Comparison of ENCODE assay signal across 17 cellular contexts in genomic region chr11:64769283-64769682, GRCh38. TPM values are rescaled to one million over a fixed set of nuclear protein-coding genes. Genes with fewer than 3 reads are reported as not detected.
DNase-seq lines count a peak whose midpoint lies in the region; ATAC-seq and TF ChIP-seq lines count a peak whose summit lies in the region.
"Had no signal": no experiment of that assay in that cellular context is flagged by ENCODE, and none has a peak within 500 bp of the region (broad histone marks: within the 10 kb centered on the region; RNA-seq: fewer than 3 reads in every experiment).

No MANE protein-coding gene starts in this region.

- H3K27me3 ChIP-seq in uterus = no peaks in the 10 kb centered on the region
- H3K27me3 ChIP-seq: brain microvascular endothelial cell, heart left ventricle, right atrium auricular region had no signal

- no peaks in the 10 kb centered on the region for H3K9me3 ChIP-seq in uterus
- H3K9me3 ChIP-seq: HAP-1, heart left ventricle, right atrium auricular region had no signal

- H3K4me3 Mint-ChIP-seq in activated naive CD4-positive, alpha-beta T cell treated with anti-CD3 and anti-CD28 coated beads for 36 hours = no peak overlapping the region
- H3K4me3 Mint-ChIP-seq in endothelial cell (ENCODE audit: unreplicated experiment) = peak overlapping the region; percentile 68
- no peak overlapping the region for H3K4me3 Mint-ChIP-seq in stimulated activated effector memory CD8-positive, alpha-beta T cell treated with anti-CD3 and anti-CD28 coated beads, Interleukin-12 subunit alpha, Interleukin-12 subunit beta, amount 100 ng/mL, for 72 hours

- peak overlapping the region; percentile 4 for H3K27ac ChIP-seq in VCaP
- no peak overlapping the region for H3K27ac ChIP-seq in uterus
- H3K27ac ChIP-seq: brain microvascular endothelial cell, right atrium auricular region had no signal

- H3K36me3 Mint-ChIP-seq in activated naive CD4-positive, alpha-beta T cell treated with anti-CD3 and anti-CD28 coated beads for 36 hours (ENCODE audit: low read depth) = peaks cover 84% of the 10 kb centered on the region
- H3K36me3 Mint-ChIP-seq in endothelial cell (ENCODE audit: low read depth, unreplicated experiment) = peaks cover 86% of the 10 kb centered on the region
- H3K36me3 Mint-ChIP-seq in stimulated activated effector memory CD8-positive, alpha-beta T cell treated with anti-CD3 and anti-CD28 coated beads, Interleukin-12 subunit alpha, Interleukin-12 subunit beta, amount 100 ng/mL, for 72 hours = peaks cover 100% of the 10 kb centered on the region

- no peak for DNase-seq in activated naive CD4-positive, alpha-beta T cell treated with anti-CD3 and anti-CD28 coated beads for 36 hours
- no peak for DNase-seq in activated naive CD4-positive, alpha-beta T cell treated with Interleukin-2 at 50 U/mL for 16 hours
- no peak for DNase-seq in endothelial cell (ENCODE audit: low spot score)
- DNase-seq in stimulated activated effector memory CD8-positive, alpha-beta T cell treated with anti-CD3 and anti-CD28 coated beads, Interleukin-12 subunit alpha, Interleukin-12 subunit beta, amount 100 ng/mL, for 72 hours (ENCODE audit: low spot score in 2 of 2) = no peak
- DNase-seq in NCI-H2107 (lab: John Stamatoyannopoulos, UW) = no peak
- DNase-seq in uterus = no peak
- DNase-seq: activated naive CD4-positive, alpha-beta T cell; brain microvascular endothelial cell; heart left ventricle; NCI-H146; NCI-H510A; substantia nigra had no signal

- no peak overlapping the region for H3K4me3 ChIP-seq in uterus
- H3K4me3 ChIP-seq: HAP-1, heart left ventricle, right atrium auricular region had no signal

- peak overlapping the region; percentile 89 for H3K27ac Mint-ChIP-seq in activated naive CD4-positive, alpha-beta T cell treated with anti-CD3 and anti-CD28 coated beads for 36 hours
- H3K27ac Mint-ChIP-seq in endothelial cell (ENCODE audit: unreplicated experiment) = peak overlapping the region; percentile 45
- H3K27ac Mint-ChIP-seq in stimulated activated effector memory CD8-positive, alpha-beta T cell treated with anti-CD3 and anti-CD28 coated beads, Interleukin-12 subunit alpha, Interleukin-12 subunit beta, amount 100 ng/mL, for 72 hours = peak overlapping the region; percentile 83

- peaks cover 94% of the 10 kb centered on the region for H3K4me1 Mint-ChIP-seq in activated naive CD4-positive, alpha-beta T cell treated with anti-CD3 and anti-CD28 coated beads for 36 hours (ENCODE audit: low read depth)
- peaks cover 43% of the 10 kb centered on the region for H3K4me1 Mint-ChIP-seq in endothelial cell (ENCODE audit: unreplicated experiment)
- H3K4me1 Mint-ChIP-seq in stimulated activated effector memory CD8-positive, alpha-beta T cell treated with anti-CD3 and anti-CD28 coated beads, Interleukin-12 subunit alpha, Interleukin-12 subunit beta, amount 100 ng/mL, for 72 hours = peaks cover 79% of the 10 kb centered on the region

- intact Hi-C loops in activated naive CD4-positive, alpha-beta T cell treated with anti-CD3 and anti-CD28 coated beads for 36 hours (cut with micrococcal nuclease) = no loop called here
- intact Hi-C loops in uterus (cut with DNase I; ENCODE audit: low total_unique reads) = no loop called here

- H3K27me3 Mint-ChIP-seq in activated naive CD4-positive, alpha-beta T cell treated with anti-CD3 and anti-CD28 coated beads for 36 hours (ENCODE audit: low read depth) = no peaks in the 10 kb centered on the region
- peaks cover 9% of the 10 kb centered on the region for H3K27me3 Mint-ChIP-seq in endothelial cell (ENCODE audit: unreplicated experiment)

- no peaks in the 10 kb centered on the region for H3K4me1 ChIP-seq in uterus
- H3K4me1 ChIP-seq: HAP-1 had no signal

- H3K9me3 Mint-ChIP-seq in activated naive CD4-positive, alpha-beta T cell treated with anti-CD3 and anti-CD28 coated beads for 36 hours = no peaks in the 10 kb centered on the region
- no peaks in the 10 kb centered on the region for H3K9me3 Mint-ChIP-seq in endothelial cell (ENCODE audit: unreplicated experiment)
- no peaks in the 10 kb centered on the region for H3K9me3 Mint-ChIP-seq in stimulated activated effector memory CD8-positive, alpha-beta T cell treated with anti-CD3 and anti-CD28 coated beads, Interleukin-12 subunit alpha, Interleukin-12 subunit beta, amount 100 ng/mL, for 72 hours

- TF ChIP-seq POLR2A in uterus (IDR thresholded peaks at IDR 0.05) = no peak

- no peak for ATAC-seq in stimulated activated effector memory CD8-positive, alpha-beta T cell treated with anti-CD3 and anti-CD28 coated beads, Interleukin-12 subunit alpha, Interleukin-12 subunit beta, amount 100 ng/mL, for 72 hours
- ATAC-seq in GM21619 (IDR thresholded peaks at IDR 0.05; ENCODE audit: unreplicated experiment) = no peak
- ATAC-seq: heart left ventricle had no signal

- CTCF ChIA-PET in activated naive CD4-positive, alpha-beta T cell treated with anti-CD3 and anti-CD28 coated beads for 36 hours (lab: Charles Lee) = interaction anchor here (2.3 kb wide), 1 partner anchor 10 kb away, joined by 6 read pairs; the partner anchor contains the start of gene PYGM

- no peaks in the 10 kb centered on the region for H3K36me3 ChIP-seq in uterus

- TF ChIP-seq CTCF in VCaP (conservative IDR thresholded peaks at IDR 0.05) (no peak), endothelial cell (IDR thresholded peaks at IDR 0.05; ENCODE audit: unreplicated experiment) (no peak), uterus (IDR thresholded peaks at IDR 0.05) (no peak)

RNA-seq across cellular contexts. Expression of gene SF1, which starts 9.1 kb away (rescaled TPM):
- total RNA-seq in activated naive CD4-positive, alpha-beta T cell treated with anti-CD3 and anti-CD28 coated beads for 36 hours = 100 to 1,000 TPM; 303 to 320 TPM
- total RNA-seq in endothelial cell (ENCODE audit: unreplicated experiment) = 322 TPM
- total RNA-seq in uterus = 100 to 1,000 TPM in 3 of 4 donors, 10 to 100 TPM in 1; 62.0 to 374 (median 219) TPM

RNA-seq across cellular contexts. Expression of gene PYGM, which starts 9.5 kb away (rescaled TPM):
- total RNA-seq in activated naive CD4-positive, alpha-beta T cell treated with anti-CD3 and anti-CD28 coated beads for 36 hours = under 1 TPM; 0.64 to 0.89 TPM
- 0.26 TPM for total RNA-seq in endothelial cell (ENCODE audit: unreplicated experiment)
- 10 to 100 TPM in 2 of 4 donors, 1 to 10 TPM in 2; 2.9 to 42.8 (median 11.4) TPM for total RNA-seq in uterus

RNA-seq across cellular contexts. Expression of gene RASGRP2, which starts 25.3 kb away (rescaled TPM):
- 1 to 10 TPM; 5.2 to 5.6 TPM for total RNA-seq in activated naive CD4-positive, alpha-beta T cell treated with anti-CD3 and anti-CD28 coated beads for 36 hours
- total RNA-seq in endothelial cell (ENCODE audit: unreplicated experiment) (139 TPM), uterus (10 to 100 TPM in 3 of 4 donors, 1 to 10 TPM in 1; 3.2 to 72.8 (median 23.3) TPM)
- total RNA-seq: HT-29 had no signal

RNA-seq across cellular contexts. Expression of gene MAP4K2, which starts 33.7 kb away (rescaled TPM):
- total RNA-seq in activated naive CD4-positive, alpha-beta T cell treated with anti-CD3 and anti-CD28 coated beads for 36 hours = 10 to 100 TPM; 69.5 to 73.9 TPM
- 202 TPM for total RNA-seq in endothelial cell (ENCODE audit: unreplicated experiment)
- total RNA-seq in uterus = 10 to 100 TPM; 10.2 to 49.1 (median 24.4) TPM

RNA-seq across cellular contexts. Expression of gene MEN1, which starts 41.1 kb away (rescaled TPM):
- 10 to 100 TPM; 23.9 TPM for total RNA-seq in activated naive CD4-positive, alpha-beta T cell treated with anti-CD3 and anti-CD28 coated beads for 36 hours
- total RNA-seq in endothelial cell (ENCODE audit: unreplicated experiment) (56.3 TPM), uterus (10 to 100 TPM in 2 of 4 donors, 1 to 10 TPM in 2; 3.8 to 26.2 (median 14.9) TPM)
